ENCODE assay signal across 31 cellular contexts in genomic region chr6:102950967-102951366, GRCh38.
"Had no signal": no experiment of that assay in that cellular context is flagged by ENCODE, and none has a peak within 500 bp of the region (broad histone marks: within the 10 kb centered on the region; RNA-seq: fewer than 3 reads in every experiment).

No MANE protein-coding gene starts in this region.

- H3K27me3 ChIP-seq: left lung, pancreas, suprapubic skin, tibial artery, upper lobe of right lung, uterus had no signal

- H3K4me1 Mint-ChIP-seq: immature natural killer cell, naive B cell, natural killer cell, nephron progenitor cell had no signal

- DNase-seq: hippocampal formation; immature natural killer cell; kidney; left colon; left lung; mesendoderm; naive B cell; natural killer cell; nephron progenitor cell; pancreas; posterior cingulate gyrus; retina; right cardiac atrium; stimulated activated CD4-positive, alpha-beta T cell treated with anti-CD3 and anti-CD28 coated beads, Interleukin-12 subunit alpha, Interleukin-12 subunit beta, amount 100 ng/mL, for 4 hours; stimulated activated CD4-positive, alpha-beta T cell treated with anti-CD3 and anti-CD28 coated beads, Interleukin-15, amount 100 ng/mL, for 24 hours; stimulated activated CD4-positive, alpha-beta T cell treated with anti-CD3 and anti-CD28 coated beads, Interleukin-2, amount 100 ng/mL, for 24 hours; stimulated activated CD4-positive, alpha-beta T cell treated with anti-CD3 and anti-CD28 coated beads, Interleukin-4, amount 100 ng/mL, for 1 hour; stimulated activated naive CD4-positive, alpha-beta T cell; tibial artery; trophoblast cell; upper lobe of right lung; uterus had no signal

- H3K4me3 Mint-ChIP-seq: immature natural killer cell; mesothelial cell of epicardium; naive B cell; natural killer cell; nephron progenitor cell; stimulated activated naive CD8-positive, alpha-beta T cell treated with anti-CD3 and anti-CD28 coated beads, Interleukin-15, Interleukin-2, amounts not matched to agents 100 ng/mL and 50 ng/mL, for 24 hours had no signal

- H3K4me1 ChIP-seq: left lung, pancreas, prostate gland, suprapubic skin, tibial artery, upper lobe of right lung, uterus had no signal

- H3K27ac ChIP-seq: left lung, pancreas, prostate gland, skin epidermis, suprapubic skin, thoracic aorta, tibial artery, upper lobe of right lung, uterus had no signal

- H3K36me3 Mint-ChIP-seq: immature natural killer cell, mesothelial cell of epicardium, naive B cell, natural killer cell had no signal

- ATAC-seq: left colon, left lung, natural killer cell, pancreas, right cardiac atrium, sciatic nerve, upper lobe of right lung had no signal

- H3K9me3 Mint-ChIP-seq: mesothelial cell of epicardium, nephron progenitor cell had no signal

- H3K9me3 ChIP-seq: left lung, pancreas, prostate gland, suprapubic skin, thoracic aorta, tibial artery, upper lobe of right lung, uterus had no signal

- FAIRE-seq: islet of Langerhans, kidney, pancreas had no signal

- H3K36me3 ChIP-seq: left lung, pancreas, prostate gland, suprapubic skin, thoracic aorta, tibial artery, upper lobe of right lung, uterus had no signal

- H3K27ac Mint-ChIP-seq: immature natural killer cell; mesothelial cell of epicardium; naive B cell; natural killer cell; nephron progenitor cell; stimulated activated naive CD8-positive, alpha-beta T cell treated with anti-CD3 and anti-CD28 coated beads, Interleukin-15, Interleukin-2, amounts not matched to agents 100 ng/mL and 50 ng/mL, for 24 hours had no signal

- H3K4me3 ChIP-seq: left lung, lung, pancreas, prostate gland, skin epidermis, suprapubic skin, thoracic aorta, tibial artery, upper lobe of right lung, uterus had no signal
